8 cellular contexts compared by ENCODE assay signal in the genomic region with DNA sequence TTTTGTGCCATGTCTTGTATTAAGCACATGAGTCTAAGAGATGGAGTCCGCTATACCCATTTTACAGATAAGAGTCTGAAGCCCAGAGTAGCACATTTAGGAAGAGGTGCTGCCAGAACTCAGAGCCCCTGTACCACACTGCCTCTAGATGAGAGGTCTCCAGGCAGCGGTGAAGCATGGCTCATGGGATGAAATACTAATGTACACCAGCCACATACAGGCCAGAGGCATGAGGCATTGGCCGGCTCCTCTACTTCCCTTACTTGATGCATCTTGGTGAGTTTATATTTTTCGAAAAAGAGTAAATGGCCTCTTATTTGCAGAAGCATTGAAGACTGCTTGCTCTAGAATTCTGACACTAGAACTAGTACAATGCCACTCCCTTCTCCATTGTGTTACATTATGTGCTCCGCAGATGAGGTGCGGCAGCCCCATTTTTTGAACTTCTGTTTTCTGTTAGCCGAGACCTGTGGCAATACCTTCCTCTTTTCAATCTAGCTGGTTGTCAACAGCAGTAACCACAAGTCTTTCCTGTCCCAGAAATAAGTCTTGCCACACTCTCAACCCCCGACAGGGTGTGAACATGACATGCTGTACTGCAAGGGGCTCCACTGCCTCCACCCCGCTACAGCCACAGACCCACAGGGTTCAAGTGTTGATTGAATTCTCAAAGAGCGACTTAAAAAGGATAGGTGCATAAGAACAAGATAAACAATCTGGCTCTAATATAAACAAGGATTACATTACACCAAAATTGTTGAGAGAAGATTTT.
DNase-seq lines count a peak whose midpoint lies in the region; ATAC-seq and TF ChIP-seq lines count a peak whose summit lies in the region.

No MANE protein-coding gene starts in this region.

- peaks cover 42 to 56% of the 10 kb centered on the region in 2 donors for H3K4me1 ChIP-seq in naive thymus-derived CD4-positive, alpha-beta T cell (ENCODE audit: control insufficient read depth in 2 of 2, insufficient read depth in 2 of 2, low read length in 2 of 2)
- peaks cover 47% of the 10 kb centered on the region for H3K4me1 ChIP-seq in upper lobe of right lung

- H3K27ac ChIP-seq in naive thymus-derived CD4-positive, alpha-beta T cell (ENCODE audit: low read depth, low read length): peak overlapping the region; percentile 95
- peak overlapping the region; percentile 87 for H3K27ac ChIP-seq in upper lobe of right lung

- H3K9me3 ChIP-seq in naive thymus-derived CD4-positive, alpha-beta T cell (ENCODE audit: control insufficient read depth in 2 of 3, low read length in 3 of 3): no peaks in the 10 kb centered on the region
- no peaks in the 10 kb centered on the region for H3K9me3 ChIP-seq in upper lobe of right lung

- peak overlapping the region in 5 of 9 donors; percentile 97 to 99 (median 98) for H3K27ac Mint-ChIP-seq in naive thymus-derived CD4-positive, alpha-beta T cell

- intact Hi-C loops in naive thymus-derived CD4-positive, alpha-beta T cell (cut with micrococcal nuclease): loop anchor here (1.0 to 5.0 kb wide), 5 partner anchors 13 to 519 kb away; no protein-coding TSS in a partner anchor
- intact Hi-C loops in upper lobe of right lung (cut with DNase I): no loop called here

- H3K4me3 ChIP-seq in naive thymus-derived CD4-positive, alpha-beta T cell (ENCODE audit: low read length): peak overlapping the region; percentile 92
- H3K4me3 ChIP-seq in upper lobe of right lung: peak overlapping the region; percentile 58

- H3K4me1 Mint-ChIP-seq in naive thymus-derived CD4-positive, alpha-beta T cell: peaks cover 49 to 67% (median 60%) of the 10 kb centered on the region in 7 donors

- peaks cover 0 to 19% (median 5%) of the 10 kb centered on the region in 3 experiments for H3K36me3 ChIP-seq in naive thymus-derived CD4-positive, alpha-beta T cell (ENCODE audit: control insufficient read depth in 2 of 3, insufficient read depth in 3 of 3, low read length in 3 of 3)
- H3K36me3 ChIP-seq in upper lobe of right lung: peaks cover 8% of the 10 kb centered on the region

- DNase-seq in SKM-1 treated with dmso at 0.1 percent for 144 hours (lab: John Stamatoyannopoulos, UW; ENCODE audit: unreplicated experiment) (peak; percentile 92), upper lobe of right lung (peak; percentile 80), H4 (ENCODE audit: low spot score) (no peak), LoVo (ENCODE audit: low spot score) (no peak)
- DNase-seq in activated naive CD8-positive, alpha-beta T cell treated with anti-CD3 and anti-CD28 coated beads, Interleukin-2, amount 50 U/mL, for 16 hours (ENCODE audit: low read depth, low spot score): peak; percentile 11
- DNase-seq in naive thymus-derived CD4-positive, alpha-beta T cell: peak; percentile 55 to 94 (median 88)

- H3K36me3 Mint-ChIP-seq in naive thymus-derived CD4-positive, alpha-beta T cell: peaks cover 0 to 29% (median 12%) of the 10 kb centered on the region in 5 donors

- peaks cover 0 to 8% (median 0%) of the 10 kb centered on the region in 11 donors for H3K9me3 Mint-ChIP-seq in naive thymus-derived CD4-positive, alpha-beta T cell

- H3K27me3 Mint-ChIP-seq in naive thymus-derived CD4-positive, alpha-beta T cell: no peaks in the 10 kb centered on the region

- CTCF ChIA-PET in naive thymus-derived CD4-positive, alpha-beta T cell (lab: Charles Lee): interaction anchor here (0.6 to 5.1 kb wide), 9 partner anchors 10 to 73 kb away, joined by 3 to 71 read pairs (median 17); no protein-coding TSS in a partner anchor

- ATAC-seq in GM18519 (IDR thresholded peaks at IDR 0.05; ENCODE audit: low FRiP score, unreplicated experiment): peak; percentile 70
- ATAC-seq in HG02938 (IDR thresholded peaks at IDR 0.05; ENCODE audit: unreplicated experiment): peak; percentile 59
- ATAC-seq in naive thymus-derived CD4-positive, alpha-beta T cell: peak; percentile 80
- peak; percentile 84 for ATAC-seq in upper lobe of right lung

- H3K4me3 Mint-ChIP-seq in naive thymus-derived CD4-positive, alpha-beta T cell: peak overlapping the region in 4 of 10 donors; percentile 97 to 100 (median 99)

- POLR2A ChIA-PET in naive thymus-derived CD4-positive, alpha-beta T cell (lab: Charles Lee): interaction anchor here (0.9 to 12.9 kb wide), 11 partner anchors 15 to 522 kb away, joined by 3 to 919 read pairs (median 8); no protein-coding TSS in a partner anchor

- no peaks in the 10 kb centered on the region for H3K27me3 ChIP-seq in naive thymus-derived CD4-positive, alpha-beta T cell (ENCODE audit: control insufficient read depth in 2 of 2, insufficient read depth in 2 of 2, low read length in 2 of 2)
- H3K27me3 ChIP-seq in upper lobe of right lung: no peaks in the 10 kb centered on the region

- TF ChIP-seq CTCF in upper lobe of right lung (IDR thresholded peaks at IDR 0.05): no peak

Comparison
In these comparisons a context has a peak if more than half of its experiments do, and no peak if none do; other contexts are left out.
1. DNase-seq: peak in SKM-1 treated with dmso at 0.1 percent for 144 hours (single experiment), activated naive CD8-positive, alpha-beta T cell treated with anti-CD3 and anti-CD28 coated beads, Interleukin-2, amount 50 U/mL, for 16 hours (single experiment), naive thymus-derived CD4-positive, alpha-beta T cell (9 of 9) and upper lobe of right lung (single experiment); none in H4 (single experiment) and LoVo (single experiment).
2. Peak in every context shown above with its lines, with median percentiles within 50 percentile points of each other: ATAC-seq.